34 cellular contexts compared by ENCODE assay signal in the genomic region with DNA sequence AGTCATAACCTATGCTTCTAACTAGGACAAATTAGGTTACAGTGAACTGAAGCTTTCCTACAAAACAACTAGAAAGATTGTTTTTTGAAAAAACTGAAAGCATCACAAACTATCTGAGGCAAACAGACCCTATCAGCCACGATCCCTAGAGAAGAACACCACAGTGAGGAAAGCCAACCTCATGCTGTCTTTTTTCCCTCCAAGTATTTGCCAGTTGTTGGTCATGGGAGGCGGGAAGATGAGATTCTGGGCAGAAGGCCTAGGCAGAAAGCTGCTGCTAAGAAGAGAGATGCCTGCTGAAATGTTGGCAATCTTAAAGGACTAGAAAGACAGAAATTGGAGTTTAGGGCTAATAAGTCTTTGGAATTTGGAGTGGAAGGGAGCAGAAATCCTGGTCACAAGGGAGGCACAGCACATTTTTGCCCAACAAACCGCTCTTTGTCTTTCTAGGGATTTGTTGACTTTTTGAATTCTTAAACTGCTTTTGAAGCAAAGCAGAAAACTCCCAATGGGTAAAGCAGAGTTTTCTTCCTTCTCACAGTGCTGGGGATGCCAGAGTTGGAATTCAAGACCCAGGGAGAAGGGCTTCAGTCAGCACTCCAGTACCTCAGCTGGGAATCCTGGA.
"Had no signal": no experiment of that assay in that cellular context is flagged by ENCODE, and none has a peak within 500 bp of the region (broad histone marks: within the 10 kb centered on the region; RNA-seq: fewer than 3 reads in every experiment).

No MANE protein-coding gene starts in this region.

- ATAC-seq: activated naive CD8-positive, alpha-beta T cell treated with anti-CD3 and anti-CD28 coated beads, Interleukin-2, amount 50 U/mL, for 24 hours; K562; PC-3; SK-N-SH treated with all-trans-retinoic acid at 6 μM for 48 hours had no signal

- H3K4me1 ChIP-seq: Peyer's patch, SJSA1 had no signal

- H3K27me3 ChIP-seq: Peyer's patch, SJSA1 had no signal

- H3K27me3 Mint-ChIP-seq: activated B cell treated with CpG ODN at 0.5 μM for 24 hours; activated CD4-positive, alpha-beta memory T cell treated with anti-CD3 and anti-CD28 coated beads for 36 hours; activated naive CD4-positive, alpha-beta T cell treated with anti-CD3 and anti-CD28 coated beads, Interleukin-2, amount 10 ng/mL, durations not matched to agents 7 days and 5 days; activated naive CD8-positive, alpha-beta T cell; activated naive CD8-positive, alpha-beta T cell treated with anti-CD3 and anti-CD28 coated beads, Interleukin-2, amount 50 U/mL, for 24 hours had no signal

- H3K27ac ChIP-seq: Peyer's patch, SJSA1, VCaP had no signal

- DNase-seq: activated B cell treated with CpG ODN at 0.5 μM for 24 hours; activated CD4-positive, alpha-beta memory T cell treated with anti-CD3 and anti-CD28 coated beads for 36 hours; activated CD4-positive, alpha-beta T cell treated with anti-CD3 and anti-CD28 coated beads for 4 hours; activated CD4-positive, alpha-beta T cell treated with anti-CD3 and anti-CD28 coated beads, Interleukin-2, amount 50 U/mL, for 1 hour; activated CD4-positive, CD25-positive, alpha-beta regulatory T cell treated with anti-CD3 and anti-CD28 coated beads, Interleukin-2, amount 50 U/mL, for 72 hours; activated CD8-positive, alpha-beta memory T cell treated with anti-CD3 and anti-CD28 coated beads, Interleukin-2, amount 50 U/mL, for 4 hours; activated effector memory CD4-positive, alpha-beta T cell treated with Interleukin-2 at 50 U/mL for 16 hours; activated naive CD4-positive, alpha-beta T cell treated with anti-CD3 and anti-CD28 coated beads, Interleukin-2, amount 10 ng/mL, durations not matched to agents 7 days and 5 days; activated naive CD8-positive, alpha-beta T cell treated with anti-CD3 and anti-CD28 coated beads, Interleukin-2, amount 50 U/mL, for 24 hours; activated T-cell treated with anti-CD3 and anti-CD28 coated beads for 4 hours; activated T-cell treated with anti-CD3 and anti-CD28 coated beads, Interleukin-2, amount 50 U/mL, for 48 hours; anterior cingulate cortex; caudate nucleus; NCI-H1092 treated with DMSO at 0.1 percent for 48 hours; NCI-H1417; NCI-H1930; NCI-H2081 treated with DMSO at 0.1 percent for 48 hours; NCI-H345; NCI-H524 treated with DMSO at 0.1 percent for 48 hours; PC-3; Peyer's patch; RPMI8226; SHP77 treated with DMSO at 0.1 percent for 48 hours; SW 1271; T-helper 1 cell; T-helper 2 cell; T-helper 9 cell had no signal

- H3K36me3 ChIP-seq: Peyer's patch, SJSA1 had no signal

- H3K4me3 ChIP-seq: K562, Peyer's patch, SJSA1 had no signal

- H3K27ac Mint-ChIP-seq: activated B cell treated with CpG ODN at 0.5 μM for 24 hours; activated CD4-positive, alpha-beta memory T cell treated with anti-CD3 and anti-CD28 coated beads for 36 hours; activated naive CD4-positive, alpha-beta T cell treated with anti-CD3 and anti-CD28 coated beads, Interleukin-2, amount 10 ng/mL, durations not matched to agents 7 days and 5 days; activated naive CD8-positive, alpha-beta T cell; activated naive CD8-positive, alpha-beta T cell treated with anti-CD3 and anti-CD28 coated beads, Interleukin-2, amount 50 U/mL, for 24 hours had no signal

- H3K4me1 Mint-ChIP-seq: activated B cell treated with CpG ODN at 0.5 μM for 24 hours; activated naive CD4-positive, alpha-beta T cell treated with anti-CD3 and anti-CD28 coated beads, Interleukin-2, amount 10 ng/mL, durations not matched to agents 7 days and 5 days; activated naive CD8-positive, alpha-beta T cell treated with anti-CD3 and anti-CD28 coated beads, Interleukin-2, amount 50 U/mL, for 24 hours had no signal

- FAIRE-seq: bronchial epithelial cell, K562 had no signal

- H3K4me3 Mint-ChIP-seq: activated B cell treated with CpG ODN at 0.5 μM for 24 hours; activated CD4-positive, alpha-beta memory T cell treated with anti-CD3 and anti-CD28 coated beads for 36 hours; activated naive CD4-positive, alpha-beta T cell treated with anti-CD3 and anti-CD28 coated beads, Interleukin-2, amount 10 ng/mL, durations not matched to agents 7 days and 5 days; activated naive CD8-positive, alpha-beta T cell; activated naive CD8-positive, alpha-beta T cell treated with anti-CD3 and anti-CD28 coated beads, Interleukin-2, amount 50 U/mL, for 24 hours; brain had no signal

- H3K9me3 ChIP-seq: SJSA1 had no signal
